Comparison of ENCODE assay signal across 8 cellular contexts in the genomic region with DNA sequence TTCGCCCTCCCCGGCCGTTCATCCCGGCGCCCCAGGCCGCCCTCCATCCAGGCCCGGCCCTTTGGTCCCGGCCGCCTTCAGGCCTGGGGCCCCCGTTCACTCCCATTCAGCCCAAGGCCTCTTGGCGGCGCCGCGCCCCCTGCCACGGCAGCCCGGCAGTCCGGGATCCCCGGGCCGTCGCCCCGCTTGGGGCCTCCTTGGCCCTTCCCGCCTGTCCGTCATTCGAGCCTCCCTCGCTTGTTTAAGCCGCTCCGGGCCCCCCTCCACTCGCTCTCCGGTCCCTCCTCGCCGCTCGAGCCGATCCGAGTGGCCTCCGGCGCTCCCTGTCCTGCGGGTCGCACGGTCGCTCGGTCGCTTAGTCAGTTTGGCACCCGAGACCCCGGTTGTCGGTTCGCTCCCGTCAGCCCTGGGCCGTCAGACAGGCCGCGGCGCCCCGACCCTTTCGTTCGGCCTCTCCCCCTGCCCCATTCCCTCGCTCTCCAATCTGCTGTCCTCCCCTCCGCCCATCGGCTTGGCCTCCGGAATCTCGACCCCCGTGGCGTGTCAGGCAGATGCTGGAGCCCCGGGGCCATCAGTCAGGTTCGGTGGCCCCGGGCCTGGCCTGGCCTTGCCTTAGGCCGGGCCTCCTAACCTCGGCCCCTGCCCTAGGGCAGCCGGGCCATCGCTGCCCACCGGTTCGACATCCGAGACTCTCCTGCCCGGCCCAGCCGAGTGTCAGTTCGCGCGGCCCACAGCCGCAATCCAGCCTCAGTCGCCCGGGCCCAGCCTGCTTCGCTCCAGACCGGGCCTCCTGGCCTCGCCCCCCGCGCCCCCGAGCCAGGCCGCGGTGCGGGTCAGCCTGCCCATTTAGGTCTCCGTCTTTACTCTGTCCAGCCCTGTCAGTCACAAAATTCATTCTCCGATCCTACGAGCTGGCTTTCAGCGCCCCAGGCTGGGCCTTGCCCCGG. TPM values are rescaled to one million over a fixed set of nuclear protein-coding genes. Genes with fewer than 3 reads are reported as not detected.
A peak's percentile ranks its signal among the peaks of the same experiment; 100 is the strongest.
DNase-seq lines count a peak whose midpoint lies in the region; ATAC-seq and TF ChIP-seq lines count a peak whose summit lies in the region.

No MANE protein-coding gene starts in this region.

- H3K36me3 ChIP-seq in thoracic aorta = peaks cover 5% of the 10 kb centered on the region

- peaks cover 52% of the 10 kb centered on the region for H3K4me1 Mint-ChIP-seq in neural crest cell

- DNase-seq in NCI-H82 (lab: John Stamatoyannopoulos, UW) = peak; percentile 74
- no peak for DNase-seq in NCI-H82 treated with DMSO at 0.1 percent for 48 hours (lab: John Stamatoyannopoulos, UW; ENCODE audit: unreplicated experiment)
- DNase-seq in OCI-M1 (lab: John Stamatoyannopoulos, UW) = peak; percentile 76
- peak; percentile 84 for DNase-seq in activated effector memory CD4-positive, alpha-beta T cell treated with anti-CD3 and anti-CD28 coated beads, Interleukin-2, amount 50 U/mL, for 16 hours
- DNase-seq in foreskin fibroblast = peak; percentile 52 to 76
- peak; percentile 47 for DNase-seq in neural crest cell (ENCODE audit: low read depth, low spot score)
- DNase-seq in thoracic aorta (ENCODE audit: low spot score) = no peak

- H3K4me3 ChIP-seq in foreskin fibroblast (ENCODE audit: low read depth in 1 of 2, low read length in 2 of 2) (peak overlapping the region; percentile 63 to 67), thoracic aorta (peak overlapping the region; percentile 92)

- H3K27me3 ChIP-seq in thoracic aorta (replicated peaks; ENCODE audit: insufficient read depth) = no peaks in the 10 kb centered on the region

- H3K27ac Mint-ChIP-seq in neural crest cell (ENCODE audit: unreplicated experiment) = peak overlapping the region; percentile 100

- H3K4me3 Mint-ChIP-seq in neural crest cell = peak overlapping the region; percentile 99

- no peaks in the 10 kb centered on the region for H3K9me3 ChIP-seq in thoracic aorta

- peaks cover 31 to 58% of the 10 kb centered on the region in 2 donors for H3K4me1 ChIP-seq in thoracic aorta (ENCODE audit: control insufficient read depth in 1 of 2, low read depth in 2 of 2)

- H3K36me3 Mint-ChIP-seq in neural crest cell (ENCODE audit: low read depth) = peaks cover 11% of the 10 kb centered on the region

- H3K27ac ChIP-seq in thoracic aorta = peak overlapping the region; percentile 98 to 100

- TF ChIP-seq CTCF in foreskin fibroblast (IDR thresholded peaks at IDR 0.05; ENCODE audit: low read depth, low read length) = peak; percentile 9
- TF ChIP-seq CTCF in neural crest cell (conservative IDR thresholded peaks at IDR 0.05) = peak; percentile 20
- no peak for TF ChIP-seq CTCF in thoracic aorta (IDR thresholded peaks at IDR 0.05)

- no peaks in the 10 kb centered on the region for H3K27me3 Mint-ChIP-seq in neural crest cell (ENCODE audit: low read depth)

- ATAC-seq in HG02970 (IDR thresholded peaks at IDR 0.05; ENCODE audit: low FRiP score, unreplicated experiment) = peak; percentile 13
- no peak for ATAC-seq in thoracic aorta (ENCODE audit: insufficient number of reproducible peaks, low FRiP score, low read depth)

- H3K9me3 Mint-ChIP-seq in neural crest cell = no peaks in the 10 kb centered on the region

RNA-seq across cellular contexts. Expression of gene LRRC41, which starts 1.1 kb away (rescaled TPM):
- total RNA-seq in neural crest cell (99.0 and 102 TPM in 2 replicates), thoracic aorta (10 to 100 TPM; 70.7 to 76.2 TPM)

RNA-seq across cellular contexts. Expression of gene UQCRH, which starts 1.1 kb away (rescaled TPM):
- 325 and 341 TPM in 2 replicates for total RNA-seq in neural crest cell
- total RNA-seq in thoracic aorta = 100 to 1,000 TPM; 144 to 237 TPM

RNA-seq across cellular contexts. Expression of gene NSUN4, which starts 38.2 kb away (rescaled TPM):
- total RNA-seq in neural crest cell (32.7 and 33.3 TPM in 2 replicates), thoracic aorta (10 to 100 TPM; 22.9 to 29.3 TPM)

RNA-seq across cellular contexts. Expression of gene RAD54L, which starts 54.8 kb away (rescaled TPM):
- total RNA-seq in neural crest cell (54.2 and 55.8 TPM in 2 replicates), thoracic aorta (1 to 10 TPM in 1 of 2 donors, under 1 TPM in 1; 0.68 to 4.1 TPM)

Comparison
In these comparisons a context has a peak if more than half of its experiments do, and no peak if none do; other contexts are left out.
1. DNase-seq: peak in NCI-H82 (single experiment), OCI-M1 (single experiment), activated effector memory CD4-positive, alpha-beta T cell treated with anti-CD3 and anti-CD28 coated beads, Interleukin-2, amount 50 U/mL, for 16 hours (single experiment), foreskin fibroblast (2 of 2) and neural crest cell (single experiment); none in NCI-H82 treated with DMSO at 0.1 percent for 48 hours (single experiment) and thoracic aorta (single experiment).